Comparison of ENCODE assay signal across 19 cellular contexts in genomic region chr9:107906074-107906473, GRCh38.
"Had no signal": no experiment of that assay in that cellular context is flagged by ENCODE, and none has a peak within 500 bp of the region (broad histone marks: within the 10 kb centered on the region; RNA-seq: fewer than 3 reads in every experiment).

No MANE protein-coding gene starts in this region.

- H3K27me3 ChIP-seq: colonic mucosa, heart left ventricle, tibial nerve had no signal

- FAIRE-seq: bronchial epithelial cell, endometrium, islet of Langerhans had no signal

- H3K4me3 ChIP-seq: colonic mucosa, heart left ventricle, lower lobe of right lung, tibial nerve had no signal

- H3K9me3 ChIP-seq: colonic mucosa, lower lobe of right lung had no signal

- DNase-seq: activated CD4-positive, alpha-beta T cell treated with anti-CD3 and anti-CD28 coated beads for 4 hours; activated CD4-positive, alpha-beta T cell treated with anti-CD3 and anti-CD28 coated beads, Interleukin-2, amount 50 U/mL, for 48 hours; activated naive CD4-positive, alpha-beta T cell treated with anti-CD3 and anti-CD28 coated beads for 36 hours; activated naive CD8-positive, alpha-beta T cell treated with anti-CD3 and anti-CD28 coated beads, Interleukin-2, amount 10 ng/mL, durations not matched to agents 7 days and 5 days; activated T-cell treated with anti-CD3 and anti-CD28 coated beads, Interleukin-2, amount 50 U/mL, for 48 hours; amniotic stem cell; colonic mucosa; left colon; lower lobe of right lung; naive thymus-derived CD8-positive, alpha-beta T cell; stimulated activated CD4-positive, alpha-beta T cell treated with anti-CD3 and anti-CD28 coated beads, Interleukin-2, amount 100 ng/mL, for 48 hours; stimulated activated CD8-positive, alpha-beta memory T cell treated with anti-CD3 and anti-CD28 coated beads, Interleukin-4, amount 100 ng/mL, for 48 hours; stimulated activated naive CD4-positive, alpha-beta T cell treated with Interleukin-2 at 50 U/mL for 16 hours; T1000 had no signal

- H3K4me1 ChIP-seq: colonic mucosa, lower lobe of right lung had no signal

- H3K27ac ChIP-seq: colonic mucosa, heart left ventricle, lower lobe of right lung, tibial nerve had no signal

- H3K36me3 ChIP-seq: colonic mucosa, heart left ventricle, lower lobe of right lung, tibial nerve had no signal
